In genomic region chr3:169662215-169663070, GRCh38 we compare ENCODE assay signal across 8 cellular contexts. TPM values are rescaled to one million over a fixed set of nuclear protein-coding genes. Genes with fewer than 3 reads are reported as not detected.
DNase-seq lines count a peak whose midpoint lies in the region; ATAC-seq, FAIRE-seq and TF ChIP-seq lines count a peak whose summit lies in the region.

No MANE protein-coding gene starts in this region.

- H3K4me2 ChIP-seq in OCI-LY7 (ENCODE audit: low read length): peak overlapping the region; percentile 73
- peak overlapping the region; percentile 72 for H3K4me2 ChIP-seq in K562 (ENCODE audit: insufficient read depth, low read length)

- H2AFZ ChIP-seq in OCI-LY7 (ENCODE audit: low read length) (0 out of 2 replicates have a peak overlapping the region, but pooled peaks have one; percentile 16), K562 (ENCODE audit: low read depth, low read length) (peak overlapping the region; percentile 88)

- H3K9ac ChIP-seq in K562 (ENCODE audit: insufficient read depth in 1 of 2, low read depth in 2 of 2, low read length in 2 of 2): peak overlapping the region in 1 of 2 experiments; percentile 92; a peak in 2 of 4 replicates
- H3K9ac ChIP-seq in iPS-18a (ENCODE audit: low read length): no peak overlapping the region

- BruUV-seq in OCI-LY7 (replicated peaks; lab: Mats Ljungman, UMichigan) (no TSS peak), K562 (replicated peaks; lab: Mats Ljungman, UMichigan) (no TSS peak)

- H3K27me3 ChIP-seq in K562 (ENCODE audit: control insufficient read depth in 2 of 2, insufficient read depth in 2 of 2, low read length in 2 of 2): peaks cover 56 to 61% of the 10 kb centered on the region in 2 experiments
- peaks cover 88% of the 10 kb centered on the region for H3K27me3 ChIP-seq in iPS-18a (ENCODE audit: control insufficient read depth, insufficient read depth, low read length)
- peaks cover 92 to 100% (median 97%) of the 10 kb centered on the region in 3 donors for H3K27me3 ChIP-seq in sigmoid colon

- TF ChIP-seq CTCF in OCI-LY7 (conservative IDR thresholded peaks at IDR 0.05; ENCODE audit: low read length): peak; percentile 56
- TF ChIP-seq CTCF in K562 (IDR thresholded peaks at IDR 0.05 in 2 of 3, conservative IDR thresholded peaks at IDR 0.05 in 1 of 3; ENCODE audit: insufficient read depth in 2 of 3, low read depth in 1 of 3, low read length in 3 of 3): peak; percentile 59 to 98 (median 62); a peak in 5 of 6 replicates
- TF ChIP-seq CTCF in sigmoid colon (IDR thresholded peaks at IDR 0.05): peak in 2 of 4 experiments; percentile 34 to 65

- POLR2A ChIA-PET in OCI-LY7 (lab: Charles Lee) (no interaction called here), K562 (lab: Yijun Ruan, JAX) (interaction anchor here (0.5 kb wide), 1 partner anchor 1597 kb away, joined by 3 read pairs; no protein-coding TSS in a partner anchor)

- H3K9me3 ChIP-seq in OCI-LY7 (ENCODE audit: low read length) (no peaks in the 10 kb centered on the region), K562 (replicated peaks; ENCODE audit: control insufficient read depth, insufficient read depth, low read depth, low read length) (no peaks in the 10 kb centered on the region), iPS-18a (ENCODE audit: control insufficient read depth, low read depth, low read length) (no peaks in the 10 kb centered on the region), sigmoid colon (no peaks in the 10 kb centered on the region)

- H3K9me2 ChIP-seq in OCI-LY7 (ENCODE audit: insufficient read depth, low read length): no peaks in the 10 kb centered on the region

- H3K27ac ChIP-seq in OCI-LY7 (ENCODE audit: low read depth, low read length, poor library complexity, severe bottlenecking) (no peak overlapping the region), K562 (ENCODE audit: extremely low read depth, low read depth, low read length) (no peak overlapping the region), iPS-18a (ENCODE audit: low read length) (no peak overlapping the region), sigmoid colon (peak overlapping the region; percentile 43 to 82 (median 59))

- H3K36me3 ChIP-seq in OCI-LY7 (ENCODE audit: insufficient read depth, low read length) (no peaks in the 10 kb centered on the region), K562 (ENCODE audit: control insufficient read depth, insufficient read depth, low read length) (no peaks in the 10 kb centered on the region), iPS-18a (ENCODE audit: control insufficient read depth, low read depth, low read length) (no peaks in the 10 kb centered on the region), sigmoid colon (no peaks in the 10 kb centered on the region)

- no peaks in the 10 kb centered on the region for H3K79me2 ChIP-seq in OCI-LY7 (ENCODE audit: insufficient read depth, low read depth, low read length)
- no peaks in the 10 kb centered on the region for H3K79me2 ChIP-seq in K562 (ENCODE audit: control insufficient read depth, insufficient read depth, low read length)

- FAIRE-seq in K562 (lab: Jason Lieb, UNC) (no peak), GM19239 (lab: Jason Lieb, UNC) (no peak)

- peak; percentile 64 for ATAC-seq in GM21390 (IDR thresholded peaks at IDR 0.05; ENCODE audit: unreplicated experiment)
- ATAC-seq in K562: peak; percentile 95

- WGBS in K562 (ENCODE audit: insufficient coverage, low coverage, missing lambda C conversion rate): under 1% methylated on average over 42 of the region's 82 CpGs
- 1% methylated on average over 81 to 82 of the region's 82 CpGs for WGBS in sigmoid colon, 2 donors

- TF ChIP-seq EP300 in K562 (IDR thresholded peaks at IDR 0.05; ENCODE audit: low read length) (no peak), sigmoid colon (IDR thresholded peaks at IDR 0.05) (no peak)

- peak overlapping the region; percentile 59 for H3K4me3 ChIP-seq in OCI-LY7 (ENCODE audit: low read depth, low read length, poor library complexity, severe bottlenecking)
- peak overlapping the region; percentile 53 for H3K4me3 ChIP-seq in K562
- H3K4me3 ChIP-seq in iPS-18a (ENCODE audit: low read length): peak overlapping the region; percentile 78
- peak overlapping the region; percentile 23 to 63 (median 55) for H3K4me3 ChIP-seq in sigmoid colon

- in situ Hi-C loops in K562 (cut with MboI): no loop called here

- TF ChIP-seq RAD21 in K562 (CRISPR knock-in tag; conservative IDR thresholded peaks at IDR 0.05 in 1 of 2, IDR thresholded peaks at IDR 0.05 in 1 of 2): peak; percentile 27 to 30; a peak in 3 of 4 replicates

- TF ChIP-seq POLR2A in K562 (conservative IDR thresholded peaks at IDR 0.05): no peak
- no peak for TF ChIP-seq POLR2A in sigmoid colon (IDR thresholded peaks at IDR 0.05)

- H4K20me1 ChIP-seq in OCI-LY7 (ENCODE audit: insufficient read depth, low read length): no peaks in the 10 kb centered on the region
- no peaks in the 10 kb centered on the region for H4K20me1 ChIP-seq in K562 (replicated peaks; ENCODE audit: control insufficient read depth, insufficient read depth, low read length)

- no peaks in the 10 kb centered on the region for H3K4me1 ChIP-seq in OCI-LY7 (ENCODE audit: insufficient read depth, low read length, poor library complexity, severe bottlenecking)
- peaks cover 6 to 26% of the 10 kb centered on the region in 2 experiments; a peak in 4 of 5 replicates for H3K4me1 ChIP-seq in K562 (replicated peaks in 1 of 2; ENCODE audit: control insufficient read depth in 2 of 2, insufficient read depth in 2 of 2, low read length in 2 of 2)
- peaks cover 62% of the 10 kb centered on the region for H3K4me1 ChIP-seq in iPS-18a (ENCODE audit: control insufficient read depth, low read depth, low read length)
- peaks cover 0 to 38% (median 38%) of the 10 kb centered on the region in 4 donors for H3K4me1 ChIP-seq in sigmoid colon

- intact Hi-C loops in OCI-LY7 (cut with micrococcal nuclease; ENCODE audit: unreplicated experiment): loop anchor here (5.0 to 10.0 kb wide), 2 partner anchors 80 to 518 kb away; no protein-coding TSS in a partner anchor
- intact Hi-C loops in K562 (cut with micrococcal nuclease): loop anchor here (1.0 to 5.0 kb wide), 2 partner anchors 440 to 513 kb away; no protein-coding TSS in a partner anchor
- intact Hi-C loops in sigmoid colon (cut with DNase I): loop anchor here (2.0 to 5.0 kb wide), 2 partner anchors 100 to 516 kb away; no protein-coding TSS in a partner anchor

- no peaks in the 10 kb centered on the region for H3K9me1 ChIP-seq in K562 (ENCODE audit: control insufficient read depth, insufficient read depth, low read length)

- CTCF ChIA-PET in OCI-LY7 (lab: Charles Lee; ENCODE audit: unreplicated experiment): no interaction called here
- CTCF ChIA-PET in K562 (lab: Yijun Ruan, JAX; ENCODE audit: low intra/inter-chr PET ratio): interaction anchor here (0.6 to 1.8 kb wide), 6 partner anchors 43 to 730 kb away, joined by 3 to 9 read pairs (median 4); no protein-coding TSS in a partner anchor

- DNase-seq in DMS 273 treated with DMSO at 0.1 percent for 48 hours (lab: John Stamatoyannopoulos, UW) (peak; percentile 75), HT-29 (ENCODE audit: low spot score) (peak; percentile 94), OCI-LY7 (ENCODE audit: low spot score) (peak; percentile 73), K562 (ENCODE audit: extremely low read depth in 1 of 4, low spot score in 3 of 4) (peak; percentile 72 to 80 (median 76)), sigmoid colon (no peak), GM19239 (ENCODE audit: insufficient read length, low spot score) (no peak)

TF ChIP-seq in K562, 482 proteins besides CTCF, POLR2A, EP300 and RAD21 (continues in another document):
- TF ChIP-seq, protein P1, sequence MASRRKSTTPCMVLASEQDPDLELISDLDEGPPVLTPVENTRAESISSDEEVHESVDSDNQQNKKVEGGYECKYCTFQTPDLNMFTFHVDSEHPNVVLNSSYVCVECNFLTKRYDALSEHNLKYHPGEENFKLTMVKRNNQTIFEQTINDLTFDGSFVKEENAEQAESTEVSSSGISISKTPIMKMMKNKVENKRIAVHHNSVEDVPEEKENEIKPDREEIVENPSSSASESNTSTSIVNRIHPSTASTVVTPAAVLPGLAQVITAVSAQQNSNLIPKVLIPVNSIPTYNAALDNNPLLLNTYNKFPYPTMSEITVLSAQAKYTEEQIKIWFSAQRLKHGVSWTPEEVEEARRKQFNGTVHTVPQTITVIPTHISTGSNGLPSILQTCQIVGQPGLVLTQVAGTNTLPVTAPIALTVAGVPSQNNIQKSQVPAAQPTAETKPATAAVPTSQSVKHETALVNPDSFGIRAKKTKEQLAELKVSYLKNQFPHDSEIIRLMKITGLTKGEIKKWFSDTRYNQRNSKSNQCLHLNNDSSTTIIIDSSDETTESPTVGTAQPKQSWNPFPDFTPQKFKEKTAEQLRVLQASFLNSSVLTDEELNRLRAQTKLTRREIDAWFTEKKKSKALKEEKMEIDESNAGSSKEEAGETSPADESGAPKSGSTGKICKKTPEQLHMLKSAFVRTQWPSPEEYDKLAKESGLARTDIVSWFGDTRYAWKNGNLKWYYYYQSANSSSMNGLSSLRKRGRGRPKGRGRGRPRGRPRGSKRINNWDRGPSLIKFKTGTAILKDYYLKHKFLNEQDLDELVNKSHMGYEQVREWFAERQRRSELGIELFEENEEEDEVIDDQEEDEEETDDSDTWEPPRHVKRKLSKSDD (conservative IDR thresholded peaks at IDR 0.05; ENCODE audit: low read length): no peak
- TF ChIP-seq NFE2 (IDR thresholded peaks at IDR 0.05; ENCODE audit: low read depth) (no peak), SOX6 (IDR thresholded peaks at IDR 0.05) (no peak)

RNA-seq across cellular contexts. Expression of gene MECOM, which starts 1.1 kb away (rescaled TPM):
- 27.3 and 27.9 TPM in 2 replicates for total RNA-seq in HT-29 (2014; rRNA removed; shearing (Covaris generic))
- not detected in 2 replicates for total RNA-seq in OCI-LY7 (2014; rRNA removed; shearing (Covaris generic))
- not detected in 2 replicates for total RNA-seq in OCI-LY7 (2022)
- total RNA-seq in K562 (2011; cell fraction: chromatin; rRNA removed; ENCODE audit: low replicate concordance): 25.4 and 36.9 TPM in 2 replicates
- 13.7 and 20.8 TPM in 2 replicates for total RNA-seq in K562 (2011; cell fraction: nucleolus; rRNA removed)
- total RNA-seq in K562 (2011; cell fraction: nucleoplasm; rRNA removed): 19.9 and 26.0 TPM in 2 replicates
- total RNA-seq in K562 (2014; rRNA removed): 20.1 and 22.9 TPM in 2 replicates
- 28.6 and 32.5 TPM in 2 replicates for total RNA-seq in K562 (2014; rRNA removed; fragmentation: Illumina TruSeq; extraction: Trizol)
- 28.4 and 31.7 TPM in 2 replicates for total RNA-seq in K562 (2015; rRNA removed; fragmentation: Illumina TruSeq; extraction: Trizol)
- total RNA-seq in K562 (2021): 21.5 and 29.5 TPM in 2 replicates
- 12.1 and 14.6 TPM in 2 replicates for polyA plus RNA-seq in K562 (2011; rRNA removed)
- 5.8 and 6.0 TPM in 2 replicates for polyA plus RNA-seq in K562 (2011; cell fraction: cytosol; rRNA removed)
- polyA plus RNA-seq in K562 (2011; cell fraction: nucleus; rRNA removed): 14.5 and 17.0 TPM in 2 replicates
- polyA plus RNA-seq in K562 (2012): 9.3 and 9.7 TPM in 2 replicates
- polyA plus RNA-seq in K562 (2014; fragmentation: Illumina TruSeq; extraction: Trizol): 20.0 and 24.7 TPM in 2 replicates
- polyA plus RNA-seq in K562 (2014; fragmentation: Nextera tagmentation; extraction: Ambion mirVana): 10 to 100 TPM; 11.0 to 14.4 TPM
- 12.5 and 14.6 TPM in 2 replicates for polyA plus RNA-seq in K562 (2014; rRNA removed)
- 38.2 and 39.0 TPM in 2 replicates for polyA minus RNA-seq in K562 (2011; rRNA and poly(A)+ RNA removed)
- polyA minus RNA-seq in K562 (2011; cell fraction: cytosol; rRNA and poly(A)+ RNA removed): 8.6 and 12.6 TPM in 2 replicates
- 42.5 and 80.5 TPM in 2 replicates for polyA minus RNA-seq in K562 (2011; cell fraction: nucleus; rRNA and poly(A)+ RNA removed)
- total RNA-seq in sigmoid colon: 10 to 100 TPM in 1 of 4 donors, 1 to 10 TPM in 3; 3.0 to 17.7 (median 4.6) TPM
- 10 to 100 TPM; 12.0 to 23.2 (median 15.3) TPM for polyA plus RNA-seq in sigmoid colon

Comparison
In these comparisons a context has a peak if more than half of its experiments do, and no peak if none do; other contexts are left out.
1. DNase-seq: peak in DMS 273 treated with DMSO at 0.1 percent for 48 hours (single experiment), HT-29 (single experiment), OCI-LY7 (single experiment) and K562 (4 of 4); none in sigmoid colon (single experiment) and GM19239 (single experiment).
2. H3K27ac ChIP-seq: peak in sigmoid colon (4 of 4); none in OCI-LY7 (single experiment), K562 (single experiment) and iPS-18a (single experiment).
3. Peak in every context shown above with its lines, with median percentiles within 50 percentile points of each other: H3K4me3 ChIP-seq.